In the genomic region with DNA sequence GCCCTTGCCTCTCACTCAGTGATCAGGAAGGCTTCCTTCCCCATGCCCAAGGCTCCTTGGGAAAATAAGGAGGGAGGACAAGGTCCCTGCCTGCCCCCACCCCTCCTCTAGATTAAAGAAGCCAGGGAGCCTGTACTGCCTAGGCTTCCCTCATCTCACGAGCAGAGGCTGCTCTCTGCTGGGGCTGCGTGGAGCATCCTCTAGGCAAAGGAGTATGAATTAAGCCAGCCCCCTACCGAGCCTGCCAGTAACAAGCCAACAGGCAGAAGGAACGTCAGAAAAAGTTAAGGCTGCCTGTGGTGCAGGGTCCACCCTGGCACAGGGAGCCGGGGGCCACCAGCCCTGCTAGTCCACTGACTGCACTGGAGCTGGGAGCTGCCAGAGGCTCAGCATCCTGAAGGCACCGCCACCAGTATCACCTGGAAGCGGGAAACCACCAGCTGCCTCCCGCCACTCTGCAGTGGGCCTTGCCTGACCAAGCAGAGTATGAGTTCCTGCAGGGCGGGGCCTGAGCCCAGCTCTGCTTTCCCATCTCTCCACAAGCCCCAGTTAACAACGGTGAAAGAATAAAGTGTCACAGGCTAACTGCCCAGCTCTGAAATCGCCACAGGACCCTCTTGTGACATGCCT, we compare ENCODE assay signal across 1 cellular context.
TF ChIP-seq lines count a peak whose summit lies in the region.

No MANE protein-coding gene starts in this region.

TF ChIP-seq in neural cell, 6 proteins besides CTCF, POLR2A, EP300 and RAD21:
- TF ChIP-seq MXI1 (conservative IDR thresholded peaks at IDR 0.05; ENCODE audit: poor library complexity, severe bottlenecking): no peak
- TF ChIP-seq, protein P1, sequence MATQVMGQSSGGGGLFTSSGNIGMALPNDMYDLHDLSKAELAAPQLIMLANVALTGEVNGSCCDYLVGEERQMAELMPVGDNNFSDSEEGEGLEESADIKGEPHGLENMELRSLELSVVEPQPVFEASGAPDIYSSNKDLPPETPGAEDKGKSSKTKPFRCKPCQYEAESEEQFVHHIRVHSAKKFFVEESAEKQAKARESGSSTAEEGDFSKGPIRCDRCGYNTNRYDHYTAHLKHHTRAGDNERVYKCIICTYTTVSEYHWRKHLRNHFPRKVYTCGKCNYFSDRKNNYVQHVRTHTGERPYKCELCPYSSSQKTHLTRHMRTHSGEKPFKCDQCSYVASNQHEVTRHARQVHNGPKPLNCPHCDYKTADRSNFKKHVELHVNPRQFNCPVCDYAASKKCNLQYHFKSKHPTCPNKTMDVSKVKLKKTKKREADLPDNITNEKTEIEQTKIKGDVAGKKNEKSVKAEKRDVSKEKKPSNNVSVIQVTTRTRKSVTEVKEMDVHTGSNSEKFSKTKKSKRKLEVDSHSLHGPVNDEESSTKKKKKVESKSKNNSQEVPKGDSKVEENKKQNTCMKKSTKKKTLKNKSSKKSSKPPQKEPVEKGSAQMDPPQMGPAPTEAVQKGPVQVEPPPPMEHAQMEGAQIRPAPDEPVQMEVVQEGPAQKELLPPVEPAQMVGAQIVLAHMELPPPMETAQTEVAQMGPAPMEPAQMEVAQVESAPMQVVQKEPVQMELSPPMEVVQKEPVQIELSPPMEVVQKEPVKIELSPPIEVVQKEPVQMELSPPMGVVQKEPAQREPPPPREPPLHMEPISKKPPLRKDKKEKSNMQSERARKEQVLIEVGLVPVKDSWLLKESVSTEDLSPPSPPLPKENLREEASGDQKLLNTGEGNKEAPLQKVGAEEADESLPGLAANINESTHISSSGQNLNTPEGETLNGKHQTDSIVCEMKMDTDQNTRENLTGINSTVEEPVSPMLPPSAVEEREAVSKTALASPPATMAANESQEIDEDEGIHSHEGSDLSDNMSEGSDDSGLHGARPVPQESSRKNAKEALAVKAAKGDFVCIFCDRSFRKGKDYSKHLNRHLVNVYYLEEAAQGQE (IDR thresholded peaks at IDR 0.05; ENCODE audit: borderline replicate concordance): no peak
- TF ChIP-seq TAF1 (IDR thresholded peaks at IDR 0.05; ENCODE audit: low read depth): no peak
- peak; percentile 90 for TF ChIP-seq SMC3 (conservative IDR thresholded peaks at IDR 0.05; ENCODE audit: poor library complexity)
- TF ChIP-seq EZH2 (IDR thresholded peaks at IDR 0.05; ENCODE audit: borderline replicate concordance, insufficient read depth, low read length, poor library complexity, severe bottlenecking): no peak
- peak; percentile 10 for TF ChIP-seq POLR2AphosphoS5 (IDR thresholded peaks at IDR 0.05)
